In the genomic region with DNA sequence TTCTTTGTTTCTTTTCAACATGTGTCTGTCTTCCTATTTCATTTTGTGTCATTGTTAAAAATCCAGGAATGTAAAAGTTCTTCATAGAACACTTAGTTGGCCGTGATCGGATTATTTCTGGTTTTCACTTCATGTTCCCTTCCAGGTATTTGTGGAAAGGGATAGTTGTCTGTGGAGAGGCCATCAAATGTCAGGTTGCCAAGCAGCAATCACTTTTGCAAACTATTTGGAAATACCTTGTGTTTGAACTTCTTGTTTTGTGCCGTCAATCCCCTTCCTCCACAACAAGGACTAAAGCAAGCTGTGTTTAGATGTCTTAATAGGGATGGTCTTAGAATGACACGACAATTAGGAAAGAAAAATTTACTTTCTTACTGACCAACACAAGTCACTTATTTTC, we compare ENCODE assay signal across 24 cellular contexts.
"Had no signal": no experiment of that assay in that cellular context is flagged by ENCODE, and none has a peak within 500 bp of the region (broad histone marks: within the 10 kb centered on the region; RNA-seq: fewer than 3 reads in every experiment).

No MANE protein-coding gene starts in this region.

- H3K4me3 ChIP-seq: heart right ventricle, hepatocyte, lower lobe of right lung, ovary, right atrium auricular region, skin epidermis, stomach, thoracic aorta, tibial artery, vagina had no signal

- DNase-seq: heart right ventricle; islet precursor cell; left ventricle myocardium superior; lower lobe of right lung; mammary epithelial cell; mesenchymal stem cell; naive B cell; natural killer cell; ovary; stimulated activated CD4-positive, alpha-beta T cell treated with anti-CD3 and anti-CD28 coated beads, Interleukin-12 subunit alpha, Interleukin-12 subunit beta, amount 100 ng/mL, for 4 hours; stimulated activated CD4-positive, alpha-beta T cell treated with anti-CD3 and anti-CD28 coated beads, Interleukin-15, amount 100 ng/mL, for 24 hours; stimulated activated CD4-positive, alpha-beta T cell treated with anti-CD3 and anti-CD28 coated beads, Interleukin-2, amount 100 ng/mL, for 24 hours; stimulated activated CD4-positive, alpha-beta T cell treated with anti-CD3 and anti-CD28 coated beads, Interleukin-4, amount 100 ng/mL, for 1 hour; stimulated activated naive B cell treated with anti-CD40 and anti-IgM and Interleukin-4, amounts not matched to agents 10 μg/mL and 1 μg/mL and 100 μg/mL, for 72 hours; stimulated activated naive CD8-positive, alpha-beta T cell treated with anti-CD3 and anti-CD28 coated beads, Interleukin-15, Interleukin-2, amounts not matched to agents 100 U/mL and 50 U/mL, for 24 hours; stomach; tibial artery; trophoblast cell had no signal

- H3K27ac ChIP-seq: heart right ventricle, hepatocyte, lower lobe of right lung, ovary, right atrium auricular region, stomach, thoracic aorta, tibial artery, vagina had no signal

- H3K4me1 Mint-ChIP-seq: naive B cell; natural killer cell; stimulated activated naive B cell treated with anti-CD40 and anti-IgM and Interleukin-4, amounts not matched to agents 10 μg/mL and 1 μg/mL and 100 μg/mL, for 72 hours had no signal

- H3K36me3 ChIP-seq: heart right ventricle, lower lobe of right lung, ovary, right atrium auricular region, stomach, thoracic aorta, tibial artery, vagina had no signal

- H3K9me3 ChIP-seq: lower lobe of right lung, ovary, vagina had no signal

- H3K4me3 Mint-ChIP-seq: naive B cell; natural killer cell; stimulated activated naive B cell treated with anti-CD40 and anti-IgM and Interleukin-4, amounts not matched to agents 10 μg/mL and 1 μg/mL and 100 μg/mL, for 72 hours had no signal

- H3K36me3 Mint-ChIP-seq: naive B cell; stimulated activated naive B cell treated with anti-CD40 and anti-IgM and Interleukin-4, amounts not matched to agents 10 μg/mL and 1 μg/mL and 100 μg/mL, for 72 hours had no signal

- H3K27me3 Mint-ChIP-seq: naive B cell; progenitor cell of endocrine pancreas; stimulated activated naive B cell treated with anti-CD40 and anti-IgM and Interleukin-4, amounts not matched to agents 10 μg/mL and 1 μg/mL and 100 μg/mL, for 72 hours had no signal

- H3K27ac Mint-ChIP-seq: naive B cell; natural killer cell; progenitor cell of endocrine pancreas; stimulated activated naive B cell treated with anti-CD40 and anti-IgM and Interleukin-4, amounts not matched to agents 10 μg/mL and 1 μg/mL and 100 μg/mL, for 72 hours had no signal

- H3K27me3 ChIP-seq: heart right ventricle, hepatocyte, ovary, right atrium auricular region, stomach, tibial artery, vagina had no signal

- H3K4me1 ChIP-seq: heart right ventricle, lower lobe of right lung, right atrium auricular region, stomach, tibial artery, vagina had no signal

- ATAC-seq: heart right ventricle; left ventricle myocardium superior; lower lobe of right lung; natural killer cell; stimulated activated naive B cell treated with anti-CD40 and anti-IgM and Interleukin-4, amounts not matched to agents 10 μg/mL and 1 μg/mL and 100 μg/mL, for 72 hours; stimulated activated naive CD8-positive, alpha-beta T cell treated with anti-CD3 and anti-CD28 coated beads, Interleukin-15, Interleukin-2, amounts not matched to agents 100 U/mL and 50 U/mL, for 24 hours had no signal
